ENCODE assay signal across 17 cellular contexts in genomic region chr2:240130393-240131195, GRCh38. TPM values are rescaled to one million over a fixed set of nuclear protein-coding genes. Genes with fewer than 3 reads are reported as not detected.
"Had no signal": no experiment of that assay in that cellular context is flagged by ENCODE, and none has a peak within 500 bp of the region (broad histone marks: within the 10 kb centered on the region; RNA-seq: fewer than 3 reads in every experiment).

No MANE protein-coding gene starts in this region.

- H3K9me3 ChIP-seq: psoas muscle, testis had no signal

- ATAC-seq: activated CD4-positive, alpha-beta T cell treated with anti-CD3 and anti-CD28 coated beads for 36 hours; activated naive CD4-positive, alpha-beta T cell treated with anti-CD3 and anti-CD28 coated beads, Interleukin-2, amount 50 U/mL, for 72 hours; naive thymus-derived CD4-positive, alpha-beta T cell; psoas muscle; stimulated activated naive CD8-positive, alpha-beta T cell treated with anti-CD3 and anti-CD28 coated beads, Interleukin-15, Interleukin-2, amounts not matched to agents 100 U/mL and 50 U/mL, for 24 hours; T-cell had no signal

- H3K4me3 ChIP-seq: psoas muscle, testis had no signal

- H3K27ac ChIP-seq: psoas muscle, testis, WERI-Rb-1 had no signal

- H3K9me3 Mint-ChIP-seq: activated naive CD4-positive, alpha-beta T cell treated with anti-CD3 and anti-CD28 coated beads, Interleukin-2, amount 50 U/mL, for 72 hours; T-cell had no signal

- H3K27me3 Mint-ChIP-seq: activated CD4-positive, alpha-beta T cell treated with anti-CD3 and anti-CD28 coated beads for 36 hours; naive thymus-derived CD4-positive, alpha-beta T cell; T-cell had no signal

- H3K27ac Mint-ChIP-seq: activated CD4-positive, alpha-beta T cell treated with anti-CD3 and anti-CD28 coated beads for 36 hours; activated naive CD4-positive, alpha-beta T cell treated with anti-CD3 and anti-CD28 coated beads, Interleukin-2, amount 50 U/mL, for 72 hours; naive thymus-derived CD4-positive, alpha-beta T cell; T-cell had no signal

- H3K27me3 ChIP-seq: testis had no signal

- H3K4me3 Mint-ChIP-seq: activated CD4-positive, alpha-beta T cell treated with anti-CD3 and anti-CD28 coated beads for 36 hours; T-cell had no signal

- DNase-seq: activated CD4-positive, alpha-beta T cell treated with anti-CD3 and anti-CD28 coated beads for 36 hours; hippocampal formation; kidney glomerular epithelial cell; naive thymus-derived CD4-positive, alpha-beta T cell; nucleus accumbens; stimulated activated CD4-positive, alpha-beta T cell treated with anti-CD3 and anti-CD28 coated beads, Interleukin-2, amount 100 ng/mL, for 48 hours; stimulated activated naive CD8-positive, alpha-beta T cell treated with anti-CD3 and anti-CD28 coated beads, Interleukin-15, Interleukin-2, amounts not matched to agents 100 U/mL and 50 U/mL, for 24 hours; T-cell; WERI-Rb-1 had no signal

RNA-seq across cellular contexts. Expression of gene OTOS, which starts 9.9 kb away (rescaled TPM):
- total RNA-seq: activated CD4-positive, alpha-beta T cell treated with anti-CD3 and anti-CD28 coated beads for 36 hours; activated CD8-positive, alpha-beta memory T cell treated with anti-CD3 and anti-CD28 coated beads for 36 hours; activated naive CD4-positive, alpha-beta T cell treated with anti-CD3 and anti-CD28 coated beads, Interleukin-2, amount 50 U/mL, for 72 hours; dermis microvascular lymphatic vessel endothelial cell; lower leg skin; naive thymus-derived CD4-positive, alpha-beta T cell; psoas muscle; T-cell; urinary bladder had no signal
- polyA plus RNA-seq: esophagus; naive thymus-derived CD4-positive, alpha-beta T cell; urinary bladder had no signal
